Comparison of ENCODE assay signal across 10 cellular contexts in the genomic region with DNA sequence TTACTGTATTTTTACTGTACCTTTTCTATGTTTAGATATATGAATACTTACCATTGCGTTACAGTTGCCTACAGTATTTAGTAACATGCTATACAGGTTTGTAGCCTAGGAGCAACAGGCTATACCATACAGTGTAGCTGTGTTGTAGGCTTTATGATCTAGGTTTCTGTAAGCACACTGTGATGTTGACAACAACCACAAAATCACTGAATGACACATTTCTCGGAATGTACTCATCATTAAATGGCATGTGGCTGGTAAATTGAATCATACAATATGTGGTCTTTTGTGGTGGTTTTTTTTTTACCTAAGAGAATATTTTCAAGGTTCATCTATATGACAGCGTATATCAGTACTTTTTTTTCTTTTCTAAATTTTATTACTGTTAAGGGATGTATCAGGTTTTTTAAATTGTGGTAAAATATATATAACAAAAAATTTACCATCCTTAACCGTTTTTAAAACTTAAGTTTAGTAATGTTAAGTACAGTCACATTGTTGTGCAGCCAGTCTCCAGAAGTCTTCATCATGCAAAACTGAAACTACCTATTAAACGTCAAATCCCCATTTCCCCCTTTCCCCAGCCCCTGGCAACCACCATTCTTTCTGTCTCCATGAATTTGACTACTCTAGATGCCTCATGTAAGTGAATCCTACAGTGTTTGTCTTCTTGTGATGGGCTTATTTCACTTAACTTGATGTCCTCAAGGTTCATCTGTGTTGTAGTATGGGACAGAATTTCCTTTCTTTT. TPM values are rescaled to one million over a fixed set of nuclear protein-coding genes. Genes with fewer than 3 reads are reported as not detected.
DNase-seq lines count a peak whose midpoint lies in the region; ATAC-seq, FAIRE-seq and TF ChIP-seq lines count a peak whose summit lies in the region.
"Had no signal": no experiment of that assay in that cellular context is flagged by ENCODE, and none has a peak within 500 bp of the region (broad histone marks: within the 10 kb centered on the region; RNA-seq: fewer than 3 reads in every experiment).

No MANE protein-coding gene starts in this region.

- H3K4me1 ChIP-seq in keratinocyte (ENCODE audit: control insufficient read depth, extremely low read depth, insufficient read depth, low read length) (peaks cover 4% of the 10 kb centered on the region), heart right ventricle (no peaks in the 10 kb centered on the region)
- H3K4me1 ChIP-seq: upper lobe of right lung had no signal

- peaks cover 7% of the 10 kb centered on the region for H3K4me1 Mint-ChIP-seq in T-helper 17 cell

- intact Hi-C loops in left cardiac atrium (cut with DNase I) (no loop called here), heart right ventricle (cut with DNase I) (no loop called here)

- no peak overlapping the region for H2AFZ ChIP-seq in keratinocyte (ENCODE audit: control insufficient read depth, low read length)

- H3K27ac Mint-ChIP-seq in T-helper 17 cell = no peak overlapping the region

- H3K36me3 ChIP-seq in GM06990 (ENCODE audit: control insufficient read depth, insufficient read depth, low read length) (no peaks in the 10 kb centered on the region; the same call in 1 of the 2 replicates), keratinocyte (ENCODE audit: control insufficient read depth in 2 of 2, extremely low read depth in 1 of 2, insufficient read depth in 2 of 2, low read length in 2 of 2) (peaks cover 1 to 14% of the 10 kb centered on the region in 2 experiments), heart right ventricle (peaks cover 0 to 79% (median 5%) of the 10 kb centered on the region in 9 donors)

- peaks cover 2% of the 10 kb centered on the region for H4K20me1 ChIP-seq in keratinocyte (ENCODE audit: control insufficient read depth, extremely low read depth, insufficient read depth, low read length)

- H3K4me3 ChIP-seq in GM06990 (replicated peaks; ENCODE audit: low read depth, low read length) (no peak overlapping the region), keratinocyte (ENCODE audit: control insufficient read depth in 2 of 3, extremely low read depth in 1 of 3, insufficient read depth in 2 of 3, low read depth in 1 of 3, low read length in 3 of 3) (no peak overlapping the region), heart right ventricle (no peak overlapping the region)
- H3K4me3 ChIP-seq: upper lobe of right lung had no signal

- H3K9me3 ChIP-seq in T-helper 17 cell (ENCODE audit: control insufficient read depth, low read length, poor library complexity, severe bottlenecking) (no peaks in the 10 kb centered on the region), keratinocyte (ENCODE audit: control insufficient read depth, low read depth, low read length) (no peaks in the 10 kb centered on the region), heart right ventricle (no peaks in the 10 kb centered on the region)
- H3K9me3 ChIP-seq: upper lobe of right lung had no signal

- no peak overlapping the region for H3K9ac ChIP-seq in keratinocyte (ENCODE audit: control insufficient read depth, extremely low read depth, insufficient read depth, low read length)

- H3K27me3 ChIP-seq in GM06990 (replicated peaks; ENCODE audit: control insufficient read depth, insufficient read depth, low read length) = no peaks in the 10 kb centered on the region
- H3K27me3 ChIP-seq in keratinocyte (ENCODE audit: control insufficient read depth, extremely low read depth, insufficient read depth, low read length) = no peaks in the 10 kb centered on the region
- no peaks in the 10 kb centered on the region for H3K27me3 ChIP-seq in heart right ventricle
- H3K27me3 ChIP-seq: upper lobe of right lung had no signal

- peak; percentile 39 for DNase-seq in GM06990 (ENCODE audit: extremely low read depth, insufficient read length)
- DNase-seq in HCEC 1CT = peak; percentile 78
- no peak for DNase-seq in T-helper 17 cell
- peak; percentile 25 for DNase-seq in keratinocyte (ENCODE audit: low read depth, low spot score)
- DNase-seq in left cardiac atrium = no peak
- DNase-seq in heart right ventricle = no peak
- DNase-seq in NCI-H1105 (lab: John Stamatoyannopoulos, UW) = no peak
- DNase-seq: mesendoderm, upper lobe of right lung had no signal

- ATAC-seq in T-helper 17 cell = peak; percentile 66
- ATAC-seq in left cardiac atrium = no peak
- ATAC-seq in heart right ventricle = no peak
- no peak for ATAC-seq in GM18517 (IDR thresholded peaks at IDR 0.05; ENCODE audit: unreplicated experiment)
- ATAC-seq: upper lobe of right lung had no signal

- no peak for FAIRE-seq in keratinocyte (lab: Jason Lieb, UNC)

- H3K79me2 ChIP-seq in keratinocyte (ENCODE audit: control insufficient read depth, insufficient read depth, low read length) = peaks cover 24% of the 10 kb centered on the region

- TF ChIP-seq CTCF in GM06990 (IDR thresholded peaks at IDR 0.05; ENCODE audit: insufficient read depth, low read length, poor library complexity, severe bottlenecking) (no peak), keratinocyte (optimal IDR thresholded peaks at IDR 0.05 in 1 of 3, IDR thresholded peaks at IDR 0.05 in 1 of 3, conservative IDR thresholded peaks at IDR 0.05 in 1 of 3; ENCODE audit: extremely low read depth in 1 of 3, insufficient read depth in 2 of 3, low read length in 3 of 3) (no peak), heart right ventricle (IDR thresholded peaks at IDR 0.05) (no peak)

- H3K4me3 Mint-ChIP-seq in T-helper 17 cell = no peak overlapping the region

- H3K36me3 Mint-ChIP-seq in T-helper 17 cell (ENCODE audit: low read depth) = peaks cover 3% of the 10 kb centered on the region

- dilution Hi-C loops in keratinocyte (cut with MboI; ENCODE audit: extremely low pct_ligation_motif_present, low sequenced_read_pairs) = no loop called here

- 93 to 94% methylated on average over 5 of the region's 5 CpGs for WGBS in heart right ventricle, 2 donors

- H3K27ac ChIP-seq in keratinocyte (ENCODE audit: control insufficient read depth, insufficient read depth, low read length) (no peak overlapping the region), heart right ventricle (no peak overlapping the region)
- H3K27ac ChIP-seq: upper lobe of right lung had no signal

- H3K9me1 ChIP-seq in keratinocyte (ENCODE audit: control insufficient read depth, extremely low read depth, insufficient read depth, low read length) = no peaks in the 10 kb centered on the region

- H3K27me3 Mint-ChIP-seq in T-helper 17 cell = no peaks in the 10 kb centered on the region

- no peak overlapping the region for H3K4me2 ChIP-seq in keratinocyte (ENCODE audit: control insufficient read depth, extremely low read depth, insufficient read depth, low read depth, low read length)

RNA-seq across cellular contexts. Expression of a gene that starts 21.5 kb away (rescaled TPM):
- total RNA-seq in T-helper 17 cell = 10 to 100 TPM; 66.8 to 68.9 TPM
- 15.0 to 43.6 TPM (median 42.9 TPM) in 3 replicates for polyA plus RNA-seq in keratinocyte
- polyA plus RNA-seq in keratinocyte (2011; ENCODE audit: low read depth) = 18.2 TPM
- 3.5 and 8.7 TPM in 2 replicates for polyA plus RNA-seq in keratinocyte (2011; cell fraction: cytosol; rRNA removed)
- polyA plus RNA-seq in keratinocyte (2011; cell fraction: nucleus; rRNA removed) = 101 and 123 TPM in 2 replicates
- 12.5 and 22.4 TPM in 2 replicates for polyA plus RNA-seq in keratinocyte (2012; ENCODE audit: low replicate concordance)
- 7.2 to 74.0 TPM (median 50.0 TPM) in 3 replicates for polyA minus RNA-seq in keratinocyte
- polyA minus RNA-seq in keratinocyte (2011; cell fraction: cytosol; rRNA and poly(A)+ RNA removed) = 10.6 TPM
- 53.4 and 98.3 TPM in 2 replicates for polyA minus RNA-seq in keratinocyte (2011; cell fraction: nucleus; rRNA and poly(A)+ RNA removed)
- 10 to 100 TPM; 12.0 to 21.9 TPM for total RNA-seq in left cardiac atrium
- total RNA-seq in heart right ventricle = 10 to 100 TPM; 10.9 to 14.7 (median 12.4) TPM
- 1 to 10 TPM; 4.3 to 8.5 TPM for polyA plus RNA-seq in heart right ventricle

RNA-seq across cellular contexts. Expression of a gene that starts 35.8 kb away (rescaled TPM):
- total RNA-seq in T-helper 17 cell = 1 to 10 TPM; 1.7 to 1.8 TPM
- 0.03 to 0.22 TPM (median 0.06 TPM) in 3 replicates for polyA plus RNA-seq in keratinocyte
- polyA plus RNA-seq in keratinocyte (2011; ENCODE audit: low read depth) = 0.10 TPM
- 0.02 and 0.04 TPM in 2 replicates for polyA plus RNA-seq in keratinocyte (2011; cell fraction: cytosol; rRNA removed)
- polyA plus RNA-seq in keratinocyte (2011; cell fraction: nucleus; rRNA removed) = 0.11 and 0.13 TPM in 2 replicates
- 0.21 and 0.26 TPM in 2 replicates for polyA plus RNA-seq in keratinocyte (2012; ENCODE audit: low replicate concordance)
- 0.10 to 0.13 TPM in 2 of 3 replicates, not detected in the other for polyA minus RNA-seq in keratinocyte
- polyA minus RNA-seq in keratinocyte (2011; cell fraction: cytosol; rRNA and poly(A)+ RNA removed) = not detected
- polyA minus RNA-seq in keratinocyte (2011; cell fraction: nucleus; rRNA and poly(A)+ RNA removed) = not detected in 2 replicates
- under 1 TPM; 0.53 to 0.81 TPM for total RNA-seq in left cardiac atrium
- under 1 TPM; 0.21 to 0.67 (median 0.45) TPM for total RNA-seq in heart right ventricle
- under 1 TPM; 0.30 to 0.66 TPM for polyA plus RNA-seq in heart right ventricle

Comparison
In these comparisons a context has a peak if more than half of its experiments do, and no peak if none do; other contexts are left out.
1. DNase-seq: peak in GM06990 (single experiment), HCEC 1CT (single experiment) and keratinocyte (single experiment); none in T-helper 17 cell (0 of 3), left cardiac atrium (single experiment), heart right ventricle (0 of 2) and NCI-H1105 (single experiment).